ENCODE assay signal across 11 cellular contexts in the genomic region with DNA sequence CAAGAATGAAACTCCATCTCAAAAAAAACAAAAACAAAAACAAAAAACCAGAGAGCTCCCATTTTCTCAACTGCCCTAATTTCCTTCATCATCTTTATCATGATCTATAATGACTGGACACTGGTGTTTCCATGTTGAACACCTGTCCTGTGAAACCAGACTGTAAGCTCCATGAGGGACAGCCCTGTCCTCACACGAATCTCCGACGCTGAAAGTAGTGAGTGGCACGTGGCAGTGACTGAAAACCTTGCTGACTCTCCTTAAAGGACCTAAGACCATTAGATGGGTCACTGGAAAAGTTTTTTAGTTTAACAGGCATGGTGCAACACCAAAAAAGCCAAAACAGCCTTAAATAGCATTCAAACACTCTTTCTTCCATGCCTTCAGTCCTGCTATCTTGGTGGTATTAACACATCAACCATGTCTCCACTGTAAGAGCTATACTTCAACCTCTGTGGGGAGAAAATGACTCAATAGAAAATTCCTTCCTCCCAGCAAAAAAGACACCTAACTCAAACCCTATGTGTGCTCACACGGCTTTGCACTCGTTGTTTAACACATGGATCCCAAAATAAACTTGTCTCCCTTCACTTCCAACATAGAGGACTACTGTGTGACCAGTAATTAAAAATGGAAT. TPM values are rescaled to one million over a fixed set of nuclear protein-coding genes. Genes with fewer than 3 reads are reported as not detected.
A peak's percentile ranks its signal among the peaks of the same experiment; 100 is the strongest.
DNase-seq lines count a peak whose midpoint lies in the region; ATAC-seq, FAIRE-seq and TF ChIP-seq lines count a peak whose summit lies in the region.
"Had no signal": no experiment of that assay in that cellular context is flagged by ENCODE, and none has a peak within 500 bp of the region (broad histone marks: within the 10 kb centered on the region; RNA-seq: fewer than 3 reads in every experiment).

No MANE protein-coding gene starts in this region.

- DNase-seq in AG10803 (ENCODE audit: low read depth) (peak; percentile 96), HFF-Myc (ENCODE audit: extremely low read depth, low read depth) (peak; percentile 47), GM12878 (ENCODE audit: low read depth, low spot score) (no peak), DMS53 (lab: John Stamatoyannopoulos, UW) (no peak), NK-92 (lab: John Stamatoyannopoulos, UW; ENCODE audit: unreplicated experiment) (no peak)
- DNase-seq in stimulated activated CD4-positive, alpha-beta T cell treated with anti-CD3 and anti-CD28 coated beads, Interleukin-4, amount 100 ng/mL, for 4 hours: no peak
- DNase-seq: NCI-H1105 treated with DMSO at 0.1 percent for 48 hours, tibial artery had no signal

- H3K4me1 ChIP-seq in GM12878 (ENCODE audit: control insufficient read depth, insufficient read depth, low read length) (peaks cover 4% of the 10 kb centered on the region; the same call in 1 of the 2 replicates), mucosa of rectum (ENCODE audit: control insufficient read depth in 2 of 2, insufficient read depth in 2 of 2, low read length in 2 of 2) (peaks cover 43 to 48% of the 10 kb centered on the region in 2 donors)

- H3K27ac ChIP-seq in GM12878 (ENCODE audit: control insufficient read depth, insufficient read depth) (no peak overlapping the region), mucosa of rectum (ENCODE audit: low read depth in 2 of 2, low read length in 2 of 2) (no peak overlapping the region)
- H3K27ac ChIP-seq: psoas muscle, tibial artery had no signal

- H3K36me3 ChIP-seq in GM12878 (ENCODE audit: control insufficient read depth in 2 of 2, insufficient read depth in 2 of 2, low read length in 1 of 2): no peaks in the 10 kb centered on the region; a peak in 1 of 4 replicates
- H3K36me3 ChIP-seq in mucosa of rectum (ENCODE audit: control insufficient read depth in 2 of 2, insufficient read depth in 2 of 2, low read length in 2 of 2): peaks cover 7 to 16% of the 10 kb centered on the region in 2 donors

- TF ChIP-seq POLR2A in GM12878 (IDR thresholded peaks at IDR 0.05; ENCODE audit: low read depth, low read length): no peak

- RAD21 ChIA-PET in GM12878 (lab: Charles Lee; ENCODE audit: unreplicated experiment): interaction anchor here (1.2 kb wide), 1 partner anchor 241 kb away, joined by 3 read pairs; no protein-coding TSS in a partner anchor

- WGBS in GM12878 (ENCODE audit: insufficient coverage, insufficient replicate concordance, low lambda C conversion rate, missing lambda C conversion rate): 33% methylated on average over 6 of the region's 6 CpGs

- H3K27me3 ChIP-seq in GM12878 (replicated peaks in 1 of 2; ENCODE audit: control insufficient read depth in 2 of 2, insufficient read depth in 2 of 2, low read length in 1 of 2) (no peaks in the 10 kb centered on the region), mucosa of rectum (ENCODE audit: control insufficient read depth in 2 of 2, insufficient read depth in 2 of 2, low read length in 2 of 2) (no peaks in the 10 kb centered on the region)
- H3K27me3 ChIP-seq: tibial artery had no signal

- intact Hi-C loops in GM12878 (cut with micrococcal nuclease; ENCODE audit: unreplicated experiment): no loop called here

- H3K4me2 ChIP-seq in GM12878 (ENCODE audit: control insufficient read depth, insufficient read depth): peak overlapping the region; percentile 15

- TF ChIP-seq CTCF in AG10803 (conservative IDR thresholded peaks at IDR 0.05; ENCODE audit: low read length): no peak
- no peak for TF ChIP-seq CTCF in HFF-Myc (IDR thresholded peaks at IDR 0.05; ENCODE audit: low read depth, low read length, missing control alignments)
- no peak for TF ChIP-seq CTCF in GM12878 (IDR thresholded peaks at IDR 0.05 in 2 of 3, conservative IDR thresholded peaks at IDR 0.05 in 1 of 3; ENCODE audit: control insufficient read depth in 2 of 3, extremely low read depth in 1 of 3, insufficient read depth in 1 of 3, low read depth in 3 of 3, low read length in 3 of 3)

- ATAC-seq in GM12878: peak; percentile 7; the same call in 2 of the 3 replicates
- no peak for ATAC-seq in HG02571 (IDR thresholded peaks at IDR 0.05; ENCODE audit: unreplicated experiment)

- SMC1A ChIA-PET in GM12878 (lab: Charles Lee; ENCODE audit: uncharacterized antibody, unreplicated experiment): no interaction called here

- H3K4me3 ChIP-seq in AG10803 (ENCODE audit: low read length) (peak overlapping the region; percentile 18), HFF-Myc (replicated peaks; ENCODE audit: low read depth, low read length) (no peak overlapping the region), GM12878 (no peak overlapping the region), mucosa of rectum (ENCODE audit: low read length in 2 of 2) (peak overlapping the region in 1 of 2 donors; percentile 5)
- H3K4me3 ChIP-seq: psoas muscle, tibial artery had no signal

- in situ Hi-C loops in GM12878 (cut with MboI): loop anchor here (5.0 to 25.0 kb wide), 2 partner anchors 256 to 591 kb away; no protein-coding TSS in a partner anchor

- no peaks in the 10 kb centered on the region; the same call in 1 of the 2 replicates for H4K20me1 ChIP-seq in GM12878 (ENCODE audit: control insufficient read depth, insufficient read depth)

- no peak overlapping the region for H2AFZ ChIP-seq in GM12878 (ENCODE audit: control insufficient read depth, low read depth, low read length)

- no peak for TF ChIP-seq RAD21 in GM12878 (IDR thresholded peaks at IDR 0.05; ENCODE audit: insufficient read depth, low read depth, low read length)

- POLR2A ChIA-PET in GM12878 (lab: Charles Lee): no interaction called here

- H3K9ac ChIP-seq in GM12878 (ENCODE audit: control insufficient read depth, insufficient read depth, low read length) (no peak overlapping the region), mucosa of rectum (ENCODE audit: low read depth in 1 of 2, low read length in 2 of 2) (peak overlapping the region; percentile 25 to 52)

- no peaks in the 10 kb centered on the region for H3K79me2 ChIP-seq in GM12878 (ENCODE audit: control insufficient read depth, insufficient read depth, low read length)

- BruUV-seq in GM12878 (replicated peaks; lab: Mats Ljungman, UMichigan): no TSS peak

- CTCF ChIA-PET in GM12878 (lab: Yijun Ruan, JAX): interaction anchor here (1.0 to 1.4 kb wide), 2 partner anchors 13 to 259 kb away, joined by 3 to 5 read pairs; no protein-coding TSS in a partner anchor

- TF ChIP-seq EP300 in GM12878 (IDR thresholded peaks at IDR 0.05; ENCODE audit: borderline replicate concordance in 1 of 2, control insufficient read depth in 1 of 2, low read depth in 2 of 2, low read length in 2 of 2): no peak

- no peak for FAIRE-seq in GM12878 (lab: Jason Lieb, UNC)

- H3K9me3 ChIP-seq in GM12878 (replicated peaks; ENCODE audit: control insufficient read depth, insufficient read depth, low read length) (no peaks in the 10 kb centered on the region), mucosa of rectum (ENCODE audit: control insufficient read depth in 2 of 2, low read length in 2 of 2) (no peaks in the 10 kb centered on the region)
- H3K9me3 ChIP-seq: psoas muscle, tibial artery had no signal

TF ChIP-seq in GM12878, 131 proteins besides CTCF, POLR2A, EP300 and RAD21 (continues in another document):
- TF ChIP-seq RUNX3 (IDR thresholded peaks at IDR 0.05; ENCODE audit: low read length): peak; percentile 55
- 0 out of 2 replicates have a peak, but pooled peaks have one; percentile 15 for TF ChIP-seq NR2F1 (conservative IDR thresholded peaks at IDR 0.05)
- peak; percentile 43 for TF ChIP-seq JUNB (IDR thresholded peaks at IDR 0.05)
- no peak for TF ChIP-seq MTA2 (IDR thresholded peaks at IDR 0.05; ENCODE audit: low read depth)
- TF ChIP-seq GATAD2B (conservative IDR thresholded peaks at IDR 0.05; ENCODE audit: low read depth): no peak
- TF ChIP-seq TCF3 (IDR thresholded peaks at IDR 0.05; ENCODE audit: borderline replicate concordance, insufficient read depth, low read depth, low read length): no peak
- no peak for TF ChIP-seq RBBP5 (conservative IDR thresholded peaks at IDR 0.05)
- TF ChIP-seq, protein P1, sequence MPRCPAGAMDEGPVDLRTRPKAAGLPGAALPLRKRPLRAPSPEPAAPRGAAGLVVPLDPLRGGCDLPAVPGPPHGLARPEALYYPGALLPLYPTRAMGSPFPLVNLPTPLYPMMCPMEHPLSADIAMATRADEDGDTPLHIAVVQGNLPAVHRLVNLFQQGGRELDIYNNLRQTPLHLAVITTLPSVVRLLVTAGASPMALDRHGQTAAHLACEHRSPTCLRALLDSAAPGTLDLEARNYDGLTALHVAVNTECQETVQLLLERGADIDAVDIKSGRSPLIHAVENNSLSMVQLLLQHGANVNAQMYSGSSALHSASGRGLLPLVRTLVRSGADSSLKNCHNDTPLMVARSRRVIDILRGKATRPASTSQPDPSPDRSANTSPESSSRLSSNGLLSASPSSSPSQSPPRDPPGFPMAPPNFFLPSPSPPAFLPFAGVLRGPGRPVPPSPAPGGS (IDR thresholded peaks at IDR 0.05; ENCODE audit: borderline replicate concordance, insufficient read depth, low read depth, low read length, poor library complexity, severe bottlenecking): no peak
- TF ChIP-seq ETV6 (conservative IDR thresholded peaks at IDR 0.05 in 1 of 2, IDR thresholded peaks at IDR 0.05 in 1 of 2; ENCODE audit: borderline replicate concordance in 1 of 2, low read depth in 1 of 2): no peak
- TF ChIP-seq IKZF2 (IDR thresholded peaks at IDR 0.05): peak; percentile 35 to 55; a peak in 3 of 4 replicates
- no peak for TF ChIP-seq ASH2L (IDR thresholded peaks at IDR 0.05; ENCODE audit: borderline replicate concordance, low read depth)
- peak; percentile 36; the same call in 1 of the 2 replicates for TF ChIP-seq NFIC (IDR thresholded peaks at IDR 0.05; ENCODE audit: low read depth, low read length)
- TF ChIP-seq MYC (IDR thresholded peaks at IDR 0.05; ENCODE audit: insufficient read depth, insufficient read length, insufficient replicate concordance, low read length, severe bottlenecking): no peak

RNA-seq across cellular contexts. Expression of a gene that starts 8.3 kb away (rescaled TPM):
- total RNA-seq in GM12878 (2013; cell fraction: nucleolus; rRNA removed): 14.6 and 16.2 TPM in 2 replicates
- total RNA-seq in GM12878 (2014; rRNA removed): 4.2 and 4.6 TPM in 2 replicates
- total RNA-seq in GM12878 (2014; rRNA removed; fragmentation: Illumina TruSeq; extraction: Trizol): 2.5 and 3.5 TPM in 2 replicates
- total RNA-seq in GM12878 (2021): 7.2 and 7.8 TPM in 2 replicates
- polyA plus RNA-seq in GM12878 (2011; ENCODE audit: low read depth): 0.68 TPM
- polyA plus RNA-seq in GM12878 (2011; rRNA removed): 2.5 and 3.7 TPM in 2 replicates
- 3.2 and 3.5 TPM in 2 replicates for polyA plus RNA-seq in GM12878 (2011; cell fraction: cytosol; rRNA removed)
- 8.9 and 17.6 TPM in 2 replicates for polyA plus RNA-seq in GM12878 (2011; cell fraction: nucleus; rRNA removed)
- polyA plus RNA-seq in GM12878 (2012): 0.72 and 1.5 TPM in 2 replicates
- 1.9 and 2.6 TPM in 2 replicates for polyA plus RNA-seq in GM12878 (2014; fragmentation: Illumina TruSeq; extraction: Trizol)
- under 1 TPM; 0.47 to 0.66 TPM for polyA plus RNA-seq in GM12878 (2014; fragmentation: Nextera tagmentation; extraction: Ambion mirVana)
- polyA plus RNA-seq in GM12878 (2014; rRNA removed): 4.4 and 4.8 TPM in 2 replicates
- polyA plus RNA-seq in GM12878 (2016; fragmentation: Nextera tagmentation; extraction: Ambion mirVana): 1 to 10 TPM in 1 of 2 experiments, under 1 TPM in 1; 0.58 to 1.6 TPM
- 4.1 and 6.0 TPM in 2 replicates for polyA minus RNA-seq in GM12878 (2011; rRNA and poly(A)+ RNA removed)
- 1.5 and 1.7 TPM in 2 replicates for polyA minus RNA-seq in GM12878 (2011; cell fraction: cytosol; rRNA and poly(A)+ RNA removed)
- polyA minus RNA-seq in GM12878 (2011; cell fraction: nucleus; rRNA and poly(A)+ RNA removed): 7.3 and 10.1 TPM in 2 replicates

Comparison
In these comparisons a context has a peak if more than half of its experiments do, and no peak if none do; other contexts are left out.
1. DNase-seq: peak in AG10803 (single experiment) and HFF-Myc (single experiment); none in GM12878 (single experiment), stimulated activated CD4-positive, alpha-beta T cell treated with anti-CD3 and anti-CD28 coated beads, Interleukin-4, amount 100 ng/mL, for 4 hours (0 of 2), DMS53 (single experiment) and NK-92 (single experiment).